In the genomic region with DNA sequence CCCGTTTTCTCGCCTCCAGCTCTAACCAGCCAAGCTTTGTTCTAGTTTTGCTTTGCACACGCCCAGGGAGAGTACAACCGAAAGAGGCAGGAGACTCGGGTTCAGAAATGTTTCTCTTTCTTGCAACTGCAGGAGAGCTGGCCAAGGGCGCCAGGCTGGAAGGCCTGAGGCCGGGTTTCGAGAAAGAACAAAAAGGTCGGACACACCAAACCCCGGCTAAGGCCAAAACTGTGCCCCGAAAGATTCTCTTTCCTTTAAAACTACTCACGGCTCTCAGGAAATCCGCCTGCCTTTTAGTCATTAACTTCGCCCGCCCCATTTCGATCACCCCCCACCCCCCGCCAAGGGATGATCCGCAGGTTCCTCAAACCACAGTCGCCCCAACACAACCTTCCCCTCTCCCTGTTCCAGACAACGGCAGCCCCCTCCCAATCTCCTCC, we compare ENCODE assay signal across 8 cellular contexts. TPM values are rescaled to one million over a fixed set of nuclear protein-coding genes. Genes with fewer than 3 reads are reported as not detected.
DNase-seq lines count a peak whose midpoint lies in the region; ATAC-seq and TF ChIP-seq lines count a peak whose summit lies in the region.

No MANE protein-coding gene starts in this region.

- H3K79me2 ChIP-seq in parathyroid adenoma: peaks cover 5% of the 10 kb centered on the region

- DNase-seq in AG08395 (ENCODE audit: low spot score) (peak; percentile 26), RWPE2 (ENCODE audit: low spot score) (no peak), cardiac septum (ENCODE audit: low spot score) (peak; percentile 84), type B pancreatic cell (ENCODE audit: extremely low spot score, unreplicated experiment) (no peak)
- DNase-seq in activated naive CD8-positive, alpha-beta T cell treated with anti-CD3 and anti-CD28 coated beads, Interleukin-2, amount 50 U/mL, for 16 hours (ENCODE audit: low read depth, low spot score): peak; percentile 12

- TF ChIP-seq CTCF in RWPE2 (IDR thresholded peaks at IDR 0.05; ENCODE audit: poor library complexity, severe bottlenecking): no peak
- no peak for TF ChIP-seq CTCF in parathyroid adenoma (IDR thresholded peaks at IDR 0.05)
- TF ChIP-seq CTCF in type B pancreatic cell (conservative IDR thresholded peaks at IDR 0.05): no peak

- H3K27ac ChIP-seq in RWPE2 (ENCODE audit: poor library complexity, severe bottlenecking): peak overlapping the region; percentile 73
- H3K27ac ChIP-seq in parathyroid adenoma: peak overlapping the region; percentile 83

- intact Hi-C loops in cardiac septum (cut with DNase I): loop anchor here (1.0 to 10.0 kb wide), 5 partner anchors 83 to 291 kb away; a partner anchor contains a TSS

- peaks cover 21% of the 10 kb centered on the region for H3K4me1 ChIP-seq in RWPE2 (ENCODE audit: insufficient read depth, poor library complexity, severe bottlenecking)
- H3K4me1 ChIP-seq in parathyroid adenoma: peaks cover 14% of the 10 kb centered on the region

- peak overlapping the region; percentile 84 for H3K4me3 ChIP-seq in RWPE2 (ENCODE audit: severe bottlenecking)
- H3K4me3 ChIP-seq in parathyroid adenoma (ENCODE audit: low read depth, low read length): peak overlapping the region; percentile 85

- peaks cover 44% of the 10 kb centered on the region for H3K36me3 ChIP-seq in RWPE2 (ENCODE audit: low read depth)
- no peaks in the 10 kb centered on the region for H3K36me3 ChIP-seq in parathyroid adenoma (ENCODE audit: control insufficient read depth, insufficient read depth, low read length)

- H3K27me3 Mint-ChIP-seq in type B pancreatic cell: no peaks in the 10 kb centered on the region

- H2AFZ ChIP-seq in parathyroid adenoma: peak overlapping the region; percentile 81

- H3K4me1 Mint-ChIP-seq in type B pancreatic cell (ENCODE audit: unreplicated experiment): peaks cover 31% of the 10 kb centered on the region

- peaks cover 35% of the 10 kb centered on the region for H3K36me3 Mint-ChIP-seq in type B pancreatic cell

- H3K4me2 ChIP-seq in parathyroid adenoma (ENCODE audit: low read length): peak overlapping the region; percentile 90

- ATAC-seq in GM18870 (IDR thresholded peaks at IDR 0.05; ENCODE audit: unreplicated experiment): peak; percentile 43
- peak; percentile 35 for ATAC-seq in HG03135 (IDR thresholded peaks at IDR 0.05; ENCODE audit: unreplicated experiment)
- ATAC-seq in RWPE2 (ENCODE audit: low read depth): peak; percentile 15; the same call in 2 of the 3 replicates

- peak overlapping the region; percentile 98 for H3K4me3 Mint-ChIP-seq in type B pancreatic cell

- H3K9ac ChIP-seq in parathyroid adenoma: peak overlapping the region; percentile 16

- H3K27me3 ChIP-seq in RWPE2 (ENCODE audit: insufficient read depth, poor library complexity, severe bottlenecking): no peaks in the 10 kb centered on the region
- H3K27me3 ChIP-seq in parathyroid adenoma (ENCODE audit: control insufficient read depth, insufficient read depth, low read length): no peaks in the 10 kb centered on the region

- H3K9me3 Mint-ChIP-seq in type B pancreatic cell: peaks cover under 1% of the 10 kb centered on the region

- peak overlapping the region; percentile 98 for H3K27ac Mint-ChIP-seq in type B pancreatic cell

- H3K9me3 ChIP-seq in RWPE2 (ENCODE audit: severe bottlenecking) (peaks cover 7% of the 10 kb centered on the region), parathyroid adenoma (ENCODE audit: control insufficient read depth, low read length) (no peaks in the 10 kb centered on the region)

RNA-seq across cellular contexts. Expression of a gene that starts 0.6 kb away (rescaled TPM):
- total RNA-seq in cardiac septum (56.1 TPM), type B pancreatic cell (ENCODE audit: low replicate concordance) (15.3 and 15.8 TPM in 2 replicates)

RNA-seq across cellular contexts. Expression of a gene that starts 58.3 kb away (rescaled TPM):
- total RNA-seq in cardiac septum (2.0 TPM), type B pancreatic cell (ENCODE audit: low replicate concordance) (0.59 and 1.1 TPM in 2 replicates)

Comparison
In these comparisons a context has a peak if more than half of its experiments do, and no peak if none do; other contexts are left out.
1. DNase-seq: peak in AG08395 (single experiment), activated naive CD8-positive, alpha-beta T cell treated with anti-CD3 and anti-CD28 coated beads, Interleukin-2, amount 50 U/mL, for 16 hours (single experiment) and cardiac septum (single experiment); none in RWPE2 (single experiment) and type B pancreatic cell (single experiment).
2. Peak in every context shown above with its lines, with median percentiles within 50 percentile points of each other: ATAC-seq.